1 cellular context compared by ENCODE assay signal in the genomic region with DNA sequence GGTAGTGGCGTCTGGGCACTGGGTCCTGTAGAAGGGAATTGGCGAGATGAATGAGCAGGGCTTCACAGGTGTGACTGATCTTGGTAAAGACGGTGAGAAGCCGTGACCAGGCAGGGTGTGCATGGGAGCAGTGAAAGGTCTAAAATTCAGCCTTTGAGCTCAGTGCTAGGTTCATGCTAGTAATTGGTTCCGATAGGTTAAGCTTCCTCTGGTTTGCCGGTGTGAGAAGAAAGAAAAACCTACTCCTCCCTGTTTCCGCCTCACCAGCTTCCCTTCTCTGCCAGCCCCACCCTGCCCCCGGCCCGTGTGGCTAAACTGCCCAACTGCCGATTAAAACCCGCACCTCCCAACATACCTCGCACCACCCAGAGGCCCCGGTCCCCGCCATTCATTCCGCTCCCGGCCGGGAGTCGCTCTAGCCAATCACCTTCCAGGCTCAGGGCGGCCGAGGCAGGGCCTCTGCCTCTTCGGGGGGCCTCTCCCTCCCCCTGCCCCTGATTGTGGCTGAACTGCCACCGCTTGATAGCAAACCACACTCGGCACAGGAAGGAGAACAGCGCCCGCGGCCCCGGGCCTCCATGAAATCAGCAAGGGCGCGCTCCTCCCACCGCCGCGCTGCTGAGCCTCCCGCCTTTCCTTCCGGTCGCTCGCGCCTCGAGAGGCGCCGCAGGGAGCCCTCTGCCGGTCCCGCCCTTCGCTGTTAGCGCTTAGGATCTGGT.
A peak's percentile ranks its signal among the peaks of the same experiment; 100 is the strongest.
TF ChIP-seq lines count a peak whose summit lies in the region.

No MANE protein-coding gene starts in this region.

TF ChIP-seq in HepG2, 621 proteins besides CTCF, POLR2A, EP300 and RAD21 (continued from another document and continues in another):
- TF ChIP-seq, protein P1, sequence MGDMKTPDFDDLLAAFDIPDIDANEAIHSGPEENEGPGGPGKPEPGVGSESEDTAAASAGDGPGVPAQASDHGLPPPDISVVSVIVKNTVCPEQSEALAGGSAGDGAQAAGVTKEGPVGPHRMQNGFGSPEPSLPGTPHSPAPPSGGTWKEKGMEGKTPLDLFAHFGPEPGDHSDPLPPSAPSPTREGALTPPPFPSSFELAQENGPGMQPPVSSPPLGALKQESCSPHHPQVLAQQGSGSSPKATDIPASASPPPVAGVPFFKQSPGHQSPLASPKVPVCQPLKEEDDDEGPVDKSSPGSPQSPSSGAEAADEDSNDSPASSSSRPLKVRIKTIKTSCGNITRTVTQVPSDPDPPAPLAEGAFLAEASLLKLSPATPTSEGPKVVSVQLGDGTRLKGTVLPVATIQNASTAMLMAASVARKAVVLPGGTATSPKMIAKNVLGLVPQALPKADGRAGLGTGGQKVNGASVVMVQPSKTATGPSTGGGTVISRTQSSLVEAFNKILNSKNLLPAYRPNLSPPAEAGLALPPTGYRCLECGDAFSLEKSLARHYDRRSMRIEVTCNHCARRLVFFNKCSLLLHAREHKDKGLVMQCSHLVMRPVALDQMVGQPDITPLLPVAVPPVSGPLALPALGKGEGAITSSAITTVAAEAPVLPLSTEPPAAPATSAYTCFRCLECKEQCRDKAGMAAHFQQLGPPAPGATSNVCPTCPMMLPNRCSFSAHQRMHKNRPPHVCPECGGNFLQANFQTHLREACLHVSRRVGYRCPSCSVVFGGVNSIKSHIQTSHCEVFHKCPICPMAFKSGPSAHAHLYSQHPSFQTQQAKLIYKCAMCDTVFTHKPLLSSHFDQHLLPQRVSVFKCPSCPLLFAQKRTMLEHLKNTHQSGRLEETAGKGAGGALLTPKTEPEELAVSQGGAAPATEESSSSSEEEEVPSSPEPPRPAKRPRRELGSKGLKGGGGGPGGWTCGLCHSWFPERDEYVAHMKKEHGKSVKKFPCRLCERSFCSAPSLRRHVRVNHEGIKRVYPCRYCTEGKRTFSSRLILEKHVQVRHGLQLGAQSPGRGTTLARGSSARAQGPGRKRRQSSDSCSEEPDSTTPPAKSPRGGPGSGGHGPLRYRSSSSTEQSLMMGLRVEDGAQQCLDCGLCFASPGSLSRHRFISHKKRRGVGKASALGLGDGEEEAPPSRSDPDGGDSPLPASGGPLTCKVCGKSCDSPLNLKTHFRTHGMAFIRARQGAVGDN (CRISPR knock-in tag; IDR thresholded peaks at IDR 0.05): peak; percentile 95
- TF ChIP-seq, protein P2, sequence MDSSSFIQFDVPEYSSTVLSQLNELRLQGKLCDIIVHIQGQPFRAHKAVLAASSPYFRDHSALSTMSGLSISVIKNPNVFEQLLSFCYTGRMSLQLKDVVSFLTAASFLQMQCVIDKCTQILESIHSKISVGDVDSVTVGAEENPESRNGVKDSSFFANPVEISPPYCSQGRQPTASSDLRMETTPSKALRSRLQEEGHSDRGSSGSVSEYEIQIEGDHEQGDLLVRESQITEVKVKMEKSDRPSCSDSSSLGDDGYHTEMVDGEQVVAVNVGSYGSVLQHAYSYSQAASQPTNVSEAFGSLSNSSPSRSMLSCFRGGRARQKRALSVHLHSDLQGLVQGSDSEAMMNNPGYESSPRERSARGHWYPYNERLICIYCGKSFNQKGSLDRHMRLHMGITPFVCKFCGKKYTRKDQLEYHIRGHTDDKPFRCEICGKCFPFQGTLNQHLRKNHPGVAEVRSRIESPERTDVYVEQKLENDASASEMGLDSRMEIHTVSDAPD (CRISPR knock-in tag; IDR thresholded peaks at IDR 0.05): peak; percentile 69
- TF ChIP-seq FOXM1 (CRISPR knock-in tag; IDR thresholded peaks at IDR 0.05): 0 out of 2 replicates have a peak, but pooled peaks have one; percentile 46
- TF ChIP-seq HMGA1 (CRISPR knock-in tag; conservative IDR thresholded peaks at IDR 0.05): no peak
- TF ChIP-seq ZBTB38 (CRISPR knock-in tag; IDR thresholded peaks at IDR 0.05): peak; percentile 32; the same call in 1 of the 2 replicates
- peak; percentile 54; the same call in 1 of the 2 replicates for TF ChIP-seq KLF12 (CRISPR knock-in tag; IDR thresholded peaks at IDR 0.05; ENCODE audit: borderline replicate concordance)
- TF ChIP-seq ZNF770 (CRISPR knock-in tag; IDR thresholded peaks at IDR 0.05): peak; percentile 66
- TF ChIP-seq SKIL (CRISPR knock-in tag; IDR thresholded peaks at IDR 0.05; ENCODE audit: borderline replicate concordance): no peak
- no peak for TF ChIP-seq ZNF496 (CRISPR knock-in tag; IDR thresholded peaks at IDR 0.05; ENCODE audit: insufficient replicate concordance)
- no peak for TF ChIP-seq ARNT (IDR thresholded peaks at IDR 0.05)
- TF ChIP-seq TFE3 (CRISPR knock-in tag; IDR thresholded peaks at IDR 0.05): peak; percentile 11; the same call in 1 of the 2 replicates
- TF ChIP-seq, protein P3, sequence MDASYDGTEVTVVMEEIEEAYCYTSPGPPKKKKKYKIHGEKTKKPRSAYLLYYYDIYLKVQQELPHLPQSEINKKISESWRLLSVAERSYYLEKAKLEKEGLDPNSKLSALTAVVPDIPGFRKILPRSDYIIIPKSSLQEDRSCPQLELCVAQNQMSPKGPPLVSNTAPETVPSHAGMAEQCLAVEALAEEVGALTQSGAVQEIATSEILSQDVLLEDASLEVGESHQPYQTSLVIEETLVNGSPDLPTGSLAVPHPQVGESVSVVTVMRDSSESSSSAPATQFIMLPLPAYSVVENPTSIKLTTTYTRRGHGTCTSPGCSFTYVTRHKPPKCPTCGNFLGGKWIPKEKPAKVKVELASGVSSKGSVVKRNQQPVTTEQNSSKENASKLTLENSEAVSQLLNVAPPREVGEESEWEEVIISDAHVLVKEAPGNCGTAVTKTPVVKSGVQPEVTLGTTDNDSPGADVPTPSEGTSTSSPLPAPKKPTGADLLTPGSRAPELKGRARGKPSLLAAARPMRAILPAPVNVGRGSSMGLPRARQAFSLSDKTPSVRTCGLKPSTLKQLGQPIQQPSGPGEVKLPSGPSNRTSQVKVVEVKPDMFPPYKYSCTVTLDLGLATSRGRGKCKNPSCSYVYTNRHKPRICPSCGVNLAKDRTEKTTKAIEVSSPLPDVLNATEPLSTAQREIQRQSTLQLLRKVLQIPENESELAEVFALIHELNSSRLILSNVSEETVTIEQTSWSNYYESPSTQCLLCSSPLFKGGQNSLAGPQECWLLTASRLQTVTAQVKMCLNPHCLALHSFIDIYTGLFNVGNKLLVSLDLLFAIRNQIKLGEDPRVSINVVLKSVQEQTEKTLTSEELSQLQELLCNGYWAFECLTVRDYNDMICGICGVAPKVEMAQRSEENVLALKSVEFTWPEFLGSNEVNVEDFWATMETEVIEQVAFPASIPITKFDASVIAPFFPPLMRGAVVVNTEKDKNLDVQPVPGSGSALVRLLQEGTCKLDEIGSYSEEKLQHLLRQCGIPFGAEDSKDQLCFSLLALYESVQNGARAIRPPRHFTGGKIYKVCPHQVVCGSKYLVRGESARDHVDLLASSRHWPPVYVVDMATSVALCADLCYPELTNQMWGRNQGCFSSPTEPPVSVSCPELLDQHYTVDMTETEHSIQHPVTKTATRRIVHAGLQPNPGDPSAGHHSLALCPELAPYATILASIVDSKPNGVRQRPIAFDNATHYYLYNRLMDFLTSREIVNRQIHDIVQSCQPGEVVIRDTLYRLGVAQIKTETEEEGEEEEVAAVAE (CRISPR knock-in tag; IDR thresholded peaks at IDR 0.05; ENCODE audit: borderline replicate concordance): no peak
- TF ChIP-seq ZNF816 (CRISPR knock-in tag; IDR thresholded peaks at IDR 0.05; ENCODE audit: borderline replicate concordance): peak; percentile 57; the same call in 1 of the 2 replicates
- peak; percentile 61; the same call in 1 of the 2 replicates for TF ChIP-seq GLI4 (CRISPR knock-in tag; IDR thresholded peaks at IDR 0.05; ENCODE audit: borderline replicate concordance)
- no peak for TF ChIP-seq REL (CRISPR knock-in tag; conservative IDR thresholded peaks at IDR 0.05)
- TF ChIP-seq TIGD3 (CRISPR knock-in tag; IDR thresholded peaks at IDR 0.05; ENCODE audit: borderline replicate concordance): no peak
- TF ChIP-seq NR0B2 (CRISPR knock-in tag; IDR thresholded peaks at IDR 0.05): peak; percentile 58; the same call in 1 of the 2 replicates
- no peak for TF ChIP-seq HNRNPK (IDR thresholded peaks at IDR 0.05; ENCODE audit: low read depth, low read length, poor library complexity, severe bottlenecking)
- TF ChIP-seq, protein P4, sequence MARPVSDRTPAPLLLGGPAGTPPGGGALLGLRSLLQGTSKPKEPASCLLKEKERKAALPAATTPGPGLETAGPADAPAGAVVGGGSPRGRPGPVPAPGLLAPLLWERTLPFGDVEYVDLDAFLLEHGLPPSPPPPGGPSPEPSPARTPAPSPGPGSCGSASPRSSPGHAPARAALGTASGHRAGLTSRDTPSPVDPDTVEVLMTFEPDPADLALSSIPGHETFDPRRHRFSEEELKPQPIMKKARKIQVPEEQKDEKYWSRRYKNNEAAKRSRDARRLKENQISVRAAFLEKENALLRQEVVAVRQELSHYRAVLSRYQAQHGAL (CRISPR knock-in tag; IDR thresholded peaks at IDR 0.05; ENCODE audit: not compliant biosample characterization): no peak
- TF ChIP-seq THAP8 (CRISPR knock-in tag; IDR thresholded peaks at IDR 0.05; ENCODE audit: borderline replicate concordance): no peak
- peak; percentile 61; the same call in 1 of the 2 replicates for TF ChIP-seq E2F1 (CRISPR knock-in tag; IDR thresholded peaks at IDR 0.05)
- no peak for TF ChIP-seq ZMAT3 (CRISPR knock-in tag; conservative IDR thresholded peaks at IDR 0.05)
- 0 out of 2 replicates have a peak, but pooled peaks have one; percentile 59 for TF ChIP-seq ZBTB7A (CRISPR knock-in tag; IDR thresholded peaks at IDR 0.05)
